17 cellular contexts compared by ENCODE assay signal in the genomic region with DNA sequence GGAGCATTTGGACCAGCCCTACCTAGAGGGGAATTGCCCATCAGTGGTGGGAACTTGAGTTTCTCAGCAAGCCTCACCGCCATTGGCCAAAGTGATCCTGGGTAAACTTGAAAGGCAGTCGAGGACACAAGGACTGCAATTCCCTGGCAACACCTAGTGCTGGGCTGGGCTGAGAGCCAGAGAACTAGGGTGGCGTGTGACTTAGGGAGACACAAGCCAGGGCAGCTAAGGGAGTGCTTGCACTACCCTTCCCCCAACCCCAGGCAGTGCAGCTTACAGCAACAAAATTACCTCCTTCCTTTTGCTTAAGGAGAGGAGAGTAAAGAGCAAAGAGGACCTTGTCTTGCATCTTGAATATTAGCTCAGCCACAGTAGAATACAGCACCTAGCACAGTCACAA.
DNase-seq lines count a peak whose midpoint lies in the region; ATAC-seq and TF ChIP-seq lines count a peak whose summit lies in the region.
"Had no signal": no experiment of that assay in that cellular context is flagged by ENCODE, and none has a peak within 500 bp of the region (broad histone marks: within the 10 kb centered on the region; RNA-seq: fewer than 3 reads in every experiment).

No MANE protein-coding gene starts in this region.

- H3K4me2 ChIP-seq in GM23338 (no peak overlapping the region), trophoblast cell (ENCODE audit: low read length) (no peak overlapping the region)

- intact Hi-C loops in A673 (cut with micrococcal nuclease; ENCODE audit: unreplicated experiment) = no loop called here

- no peak overlapping the region for H4K91ac ChIP-seq in trophoblast cell (ENCODE audit: low read depth, low read length)

- H3K4me3 Mint-ChIP-seq in GM23338 = no peak overlapping the region
- H3K4me3 Mint-ChIP-seq: B cell; brain; IgD-negative memory B cell; mesothelial cell of epicardium; stimulated activated naive B cell treated with anti-CD40 and anti-IgM and Interleukin-4, amounts not matched to agents 10 μg/mL and 1 μg/mL and 100 μg/mL, for 72 hours had no signal

- H3K79me2 ChIP-seq in GM23338 (replicated peaks; ENCODE audit: insufficient read depth) (no peaks in the 10 kb centered on the region), trophoblast cell (ENCODE audit: control insufficient read depth, insufficient read depth, low read length, poor library complexity) (no peaks in the 10 kb centered on the region)
- H3K79me2 ChIP-seq: parathyroid adenoma had no signal

- H3K4me1 ChIP-seq in A673 (ENCODE audit: insufficient read depth, low read length, poor library complexity, severe bottlenecking) (no peaks in the 10 kb centered on the region), GM23338 (ENCODE audit: insufficient read depth) (no peaks in the 10 kb centered on the region), trophoblast cell (ENCODE audit: control insufficient read depth in 1 of 2, insufficient read depth in 2 of 2, low read length in 2 of 2) (no peaks in the 10 kb centered on the region)
- H3K4me1 ChIP-seq: parathyroid adenoma had no signal

- H3K4ac ChIP-seq in trophoblast cell (ENCODE audit: low read depth, low read length) = no peak overlapping the region

- H3K27ac Mint-ChIP-seq in GM23338 = no peak overlapping the region
- H3K27ac Mint-ChIP-seq: B cell; brain; mesothelial cell of epicardium; stimulated activated naive B cell treated with anti-CD40 and anti-IgM and Interleukin-4, amounts not matched to agents 10 μg/mL and 1 μg/mL and 100 μg/mL, for 72 hours had no signal

- H3K36me3 ChIP-seq in A673 (ENCODE audit: insufficient read depth, low read length, poor library complexity, severe bottlenecking) = no peaks in the 10 kb centered on the region
- no peaks in the 10 kb centered on the region for H3K36me3 ChIP-seq in GM23338 (ENCODE audit: insufficient read depth)
- H3K36me3 ChIP-seq in brain microvascular endothelial cell (replicated peaks) = no peaks in the 10 kb centered on the region
- H3K36me3 ChIP-seq in trophoblast cell (ENCODE audit: control insufficient read depth in 1 of 2, insufficient read depth in 2 of 2, low read length in 2 of 2) = no peaks in the 10 kb centered on the region

- H3K9me3 Mint-ChIP-seq in GM23338 = peaks cover 8% of the 10 kb centered on the region; the same call in 2 of the 3 replicates
- H3K9me3 Mint-ChIP-seq: mesothelial cell of epicardium had no signal

- no peaks in the 10 kb centered on the region for H3F3A ChIP-seq in GM23338 (replicated peaks; ENCODE audit: low read depth)

- no peaks in the 10 kb centered on the region; the same call in 2 of the 3 replicates for H3K4me1 Mint-ChIP-seq in GM23338
- H3K4me1 Mint-ChIP-seq: B cell; brain; IgD-negative memory B cell; mesothelial cell of epicardium; stimulated activated naive B cell treated with anti-CD40 and anti-IgM and Interleukin-4, amounts not matched to agents 10 μg/mL and 1 μg/mL and 100 μg/mL, for 72 hours had no signal

- H3K36me3 Mint-ChIP-seq in GM23338 (ENCODE audit: low read depth) = peaks cover 7% of the 10 kb centered on the region; the same call in 1 of the 3 replicates
- H3K36me3 Mint-ChIP-seq: brain; IgD-negative memory B cell; mesothelial cell of epicardium; stimulated activated naive B cell treated with anti-CD40 and anti-IgM and Interleukin-4, amounts not matched to agents 10 μg/mL and 1 μg/mL and 100 μg/mL, for 72 hours had no signal

- H3K9me2 ChIP-seq in GM23338 (ENCODE audit: insufficient read depth) = peaks cover 23% of the 10 kb centered on the region

- no TSS peak for BruUV-seq in A673 (replicated peaks; lab: Mats Ljungman, UMichigan)

- H3K18ac ChIP-seq in trophoblast cell (ENCODE audit: low read length) = no peak overlapping the region

- H3K79me1 ChIP-seq in trophoblast cell (ENCODE audit: low read length) = no peaks in the 10 kb centered on the region

- H3K27me3 Mint-ChIP-seq in GM23338 (ENCODE audit: insufficient read depth, low read depth, poor library complexity) = peaks cover 2% of the 10 kb centered on the region
- H3K27me3 Mint-ChIP-seq: B cell; stimulated activated naive B cell treated with anti-CD40 and anti-IgM and Interleukin-4, amounts not matched to agents 10 μg/mL and 1 μg/mL and 100 μg/mL, for 72 hours had no signal

- no peak overlapping the region for H3K14ac ChIP-seq in trophoblast cell (ENCODE audit: low read length)

- WGBS in trophoblast cell (ENCODE audit: extremely low coverage, insufficient coverage, insufficient read length) = no CpG with 5 or more reads among the region's 3 CpGs

- TF ChIP-seq CTCF in A673 (conservative IDR thresholded peaks at IDR 0.05; ENCODE audit: low read depth, low read length) = no peak
- TF ChIP-seq CTCF in GM23338 (conservative IDR thresholded peaks at IDR 0.05; ENCODE audit: low read depth in 2 of 2) = no peak
- no peak for TF ChIP-seq CTCF in epithelial cell of esophagus (IDR thresholded peaks at IDR 0.05; ENCODE audit: insufficient read depth, low read depth, low read length, missing control alignments)
- no peak for TF ChIP-seq CTCF in brain microvascular endothelial cell (IDR thresholded peaks at IDR 0.05; ENCODE audit: low read depth, low read length, missing control alignments)

- H2AFZ ChIP-seq in GM23338 (peak overlapping the region; percentile 78), trophoblast cell (ENCODE audit: insufficient read depth, low read length, poor library complexity) (no peak overlapping the region)
- H2AFZ ChIP-seq: parathyroid adenoma had no signal

- H4K12ac ChIP-seq in trophoblast cell (ENCODE audit: low read depth, low read length) = no peak overlapping the region

- H3K27me3 ChIP-seq in A673 (replicated peaks; ENCODE audit: insufficient read depth, low read depth, low read length, poor library complexity) (no peaks in the 10 kb centered on the region), GM23338 (ENCODE audit: insufficient read depth) (no peaks in the 10 kb centered on the region), brain microvascular endothelial cell (replicated peaks) (no peaks in the 10 kb centered on the region), trophoblast cell (ENCODE audit: insufficient read depth, low read length) (no peaks in the 10 kb centered on the region)

- H2BK5ac ChIP-seq in trophoblast cell (ENCODE audit: low read depth, low read length, poor library complexity) = no peak overlapping the region

- H4K8ac ChIP-seq in trophoblast cell (ENCODE audit: low read depth, low read length) = no peak overlapping the region

- H3K23ac ChIP-seq in trophoblast cell (ENCODE audit: low read length) = no peak overlapping the region

- H3K9ac ChIP-seq in trophoblast cell (ENCODE audit: low read length) = no peak overlapping the region
- H3K9ac ChIP-seq: parathyroid adenoma had no signal

- in situ Hi-C loops in brain microvascular endothelial cell (cut with HindIII; ENCODE audit: low pct_ligation_motif_present, low sequenced_read_pairs) = no loop called here

- POLR2A ChIA-PET in A673 (lab: Charles Lee; ENCODE audit: low non-redundant PET) = interaction anchor here (0.7 kb wide), 1 partner anchor 32 kb away, joined by 3 read pairs; no protein-coding TSS in a partner anchor

- H2AK5ac ChIP-seq in trophoblast cell (ENCODE audit: low read length) = no peak overlapping the region

- no peak overlapping the region for H3K27ac ChIP-seq in A673 (ENCODE audit: low read depth, low read length, poor library complexity, severe bottlenecking)
- no peak overlapping the region for H3K27ac ChIP-seq in GM23338 (ENCODE audit: low read depth)
- no peak overlapping the region for H3K27ac ChIP-seq in brain microvascular endothelial cell
- H3K27ac ChIP-seq in trophoblast cell (ENCODE audit: low read depth, low read length) = no peak overlapping the region
- H3K27ac ChIP-seq: parathyroid adenoma had no signal

- H3K9me3 ChIP-seq in A673 (ENCODE audit: low read depth, low read length, poor library complexity, severe bottlenecking) (peaks cover 4% of the 10 kb centered on the region), trophoblast cell (ENCODE audit: insufficient read depth, low read depth, low read length) (no peaks in the 10 kb centered on the region)

- no peak overlapping the region for H3K4me3 ChIP-seq in A673 (ENCODE audit: low read depth, low read length, poor library complexity, severe bottlenecking)
- H3K4me3 ChIP-seq in GM23338 = no peak overlapping the region
- H3K4me3 ChIP-seq in epithelial cell of esophagus (ENCODE audit: low read length) = no peak overlapping the region
- no peak overlapping the region for H3K4me3 ChIP-seq in brain microvascular endothelial cell (ENCODE audit: low read depth, low read length)
- H3K4me3 ChIP-seq in trophoblast cell (ENCODE audit: low read depth, low read length) = no peak overlapping the region

- H2BK12ac ChIP-seq in trophoblast cell (ENCODE audit: low read length) = no peak overlapping the region

- DNase-seq in A673 (ENCODE audit: low spot score) (peak; percentile 15), GM23338 (ENCODE audit: low spot score) (peak; percentile 3), epithelial cell of esophagus (ENCODE audit: low read depth) (peak; percentile 60), medulla oblongata (ENCODE audit: extremely low spot score) (peak; percentile 54), brain microvascular endothelial cell (no peak), trophoblast cell (no peak)
- DNase-seq: activated effector memory CD4-positive, alpha-beta T cell treated with anti-CD3 and anti-CD28 coated beads, Interleukin-2, amount 50 U/mL, for 16 hours; NCI-H187; stimulated activated naive B cell treated with anti-CD40 and anti-IgM and Interleukin-4, amounts not matched to agents 10 μg/mL and 1 μg/mL and 100 μg/mL, for 72 hours had no signal

- CTCF ChIA-PET in A673 (lab: Charles Lee) = no interaction called here

- peak; percentile 45 for ATAC-seq in GM23338
- ATAC-seq in HG03135 (IDR thresholded peaks at IDR 0.05; ENCODE audit: unreplicated experiment) = no peak
- ATAC-seq in GM18867 (IDR thresholded peaks at IDR 0.05; ENCODE audit: unreplicated experiment) = no peak
- ATAC-seq: Panc1; stimulated activated naive B cell treated with anti-CD40 and anti-IgM and Interleukin-4, amounts not matched to agents 10 μg/mL and 1 μg/mL and 100 μg/mL, for 72 hours had no signal

- H4K20me1 ChIP-seq in GM23338 (replicated peaks; ENCODE audit: insufficient read depth) = no peaks in the 10 kb centered on the region

- H2BK120ac ChIP-seq in trophoblast cell (ENCODE audit: insufficient read depth, low read length, poor library complexity) = no peak overlapping the region

TF ChIP-seq in GM23338, 12 proteins besides CTCF, POLR2A, EP300 and RAD21 (continues in another document):
- no peak for TF ChIP-seq POLR2AphosphoS5 (IDR thresholded peaks at IDR 0.05; ENCODE audit: low read depth)

Comparison
In these comparisons a context has a peak if more than half of its experiments do, and no peak if none do; other contexts are left out.
1. DNase-seq: peak in A673 (single experiment), GM23338 (single experiment), epithelial cell of esophagus (single experiment) and medulla oblongata (single experiment); none in brain microvascular endothelial cell (single experiment) and trophoblast cell (0 of 2).